ENCODE assay signal across 9 cellular contexts in genomic region chr10:15084502-15084922, GRCh38. TPM values are rescaled to one million over a fixed set of nuclear protein-coding genes. Genes with fewer than 3 reads are reported as not detected.
DNase-seq lines count a peak whose midpoint lies in the region; ATAC-seq and TF ChIP-seq lines count a peak whose summit lies in the region.
"Had no signal": no experiment of that assay in that cellular context is flagged by ENCODE, and none has a peak within 500 bp of the region (broad histone marks: within the 10 kb centered on the region; RNA-seq: fewer than 3 reads in every experiment).

No MANE protein-coding gene starts in this region.

- H3K36me3 ChIP-seq in CD4-positive, CD25-positive, alpha-beta regulatory T cell (ENCODE audit: control insufficient read depth, insufficient read depth, low read length), result no peaks in the 10 kb centered on the region
- H3K36me3 ChIP-seq in MM.1S (replicated peaks; ENCODE audit: insufficient read depth, low read length), result no peaks in the 10 kb centered on the region
- H3K36me3 ChIP-seq in body of pancreas (replicated peaks in 1 of 2; ENCODE audit: insufficient read depth in 1 of 2, low read depth in 2 of 2), result no peaks in the 10 kb centered on the region
- H3K36me3 ChIP-seq in iPS-18a (ENCODE audit: control insufficient read depth, low read depth, low read length), result no peaks in the 10 kb centered on the region

- no peaks in the 10 kb centered on the region for H3K27me3 ChIP-seq in CD4-positive, CD25-positive, alpha-beta regulatory T cell (ENCODE audit: control insufficient read depth, insufficient read depth, low read length)
- H3K27me3 ChIP-seq in MM.1S (replicated peaks; ENCODE audit: insufficient read depth, low read length) (no peaks in the 10 kb centered on the region), body of pancreas (no peaks in the 10 kb centered on the region), iPS-18a (ENCODE audit: control insufficient read depth, insufficient read depth, low read length) (no peaks in the 10 kb centered on the region)

- no peak overlapping the region for H3K27ac Mint-ChIP-seq in CD4-positive, CD25-positive, alpha-beta regulatory T cell

- peak in 2 of 3 donors; percentile 21 to 58 for DNase-seq in CD4-positive, CD25-positive, alpha-beta regulatory T cell
- DNase-seq in MM.1S (peak; percentile 81), body of pancreas (peak; percentile 51 to 77 (median 60)), GM19238 (ENCODE audit: insufficient read length, low spot score) (no peak)

- peak overlapping the region; percentile 73 for H3K4me3 ChIP-seq in CD4-positive, CD25-positive, alpha-beta regulatory T cell (ENCODE audit: low read depth, low read length)
- H3K4me3 ChIP-seq in MM.1S (ENCODE audit: low read length) (peak overlapping the region; percentile 42), body of pancreas (no peak overlapping the region), iPS-18a (ENCODE audit: low read length) (peak overlapping the region; percentile 26), skin epidermis (peak overlapping the region; percentile 0 to 28 (median 17))

- no peak for TF ChIP-seq POLR2A in body of pancreas (IDR thresholded peaks at IDR 0.05)

- no peak for TF ChIP-seq CTCF in MM.1S (IDR thresholded peaks at IDR 0.05; ENCODE audit: low read length)
- TF ChIP-seq CTCF in body of pancreas (IDR thresholded peaks at IDR 0.05), result peak in 1 of 7 experiments; percentile 1

- H3K9ac ChIP-seq in MM.1S (ENCODE audit: low read length) (no peak overlapping the region), iPS-18a (ENCODE audit: low read length) (no peak overlapping the region)

- ATAC-seq in CD4-positive, CD25-positive, alpha-beta regulatory T cell (ENCODE audit: low read depth in 2 of 2), result no peak
- ATAC-seq in body of pancreas (peak; percentile 88), GM21529 (IDR thresholded peaks at IDR 0.05; ENCODE audit: unreplicated experiment) (no peak)
- ATAC-seq in activated CD4-positive, CD25-positive, alpha-beta regulatory T cell treated with anti-CD3 and anti-CD28 coated beads, Interleukin-2, amount 50 U/mL, for 24 hours, result no peak

- H3K79me2 ChIP-seq in MM.1S (ENCODE audit: low read length), result no peaks in the 10 kb centered on the region

- peaks cover 0 to 6% (median 0%) of the 10 kb centered on the region in 4 donors for H3K4me1 Mint-ChIP-seq in CD4-positive, CD25-positive, alpha-beta regulatory T cell

- H3K9me2 ChIP-seq in MM.1S (replicated peaks; ENCODE audit: insufficient read depth, low read length), result no peaks in the 10 kb centered on the region

- no peak overlapping the region for H3K27ac ChIP-seq in CD4-positive, CD25-positive, alpha-beta regulatory T cell (ENCODE audit: insufficient read depth, low read length, poor library complexity, severe bottlenecking)
- H3K27ac ChIP-seq in MM.1S (ENCODE audit: low read length) (no peak overlapping the region), body of pancreas (peak overlapping the region; percentile 25 to 66 (median 61)), iPS-18a (ENCODE audit: low read length) (peak overlapping the region; percentile 26), skin epidermis (peak overlapping the region in 2 of 21 experiments; percentile 23 to 37)

- no peaks in the 10 kb centered on the region for H3F3A ChIP-seq in MM.1S (ENCODE audit: insufficient read depth, low read length)

- no peaks in the 10 kb centered on the region for H4K20me1 ChIP-seq in MM.1S (ENCODE audit: insufficient read depth, low read length)

- peak overlapping the region in 3 of 4 donors; percentile 14 to 50 (median 16) for H3K4me3 Mint-ChIP-seq in CD4-positive, CD25-positive, alpha-beta regulatory T cell

- peak overlapping the region; percentile 49 for H2AFZ ChIP-seq in MM.1S (ENCODE audit: low read length)

- no peaks in the 10 kb centered on the region for H3K9me3 ChIP-seq in CD4-positive, CD25-positive, alpha-beta regulatory T cell (ENCODE audit: control insufficient read depth in 2 of 2, low read length in 2 of 2)
- H3K9me3 ChIP-seq in MM.1S (replicated peaks; ENCODE audit: insufficient read depth, low read length) (no peaks in the 10 kb centered on the region), body of pancreas (no peaks in the 10 kb centered on the region), iPS-18a (ENCODE audit: control insufficient read depth, low read depth, low read length) (no peaks in the 10 kb centered on the region)

- peak overlapping the region; percentile 57 for H3K4me2 ChIP-seq in MM.1S (ENCODE audit: low read depth, low read length)

- WGBS in body of pancreas, 2 donors, result 19 to 26% methylated on average over 7 of the region's 7 CpGs

- intact Hi-C loops in body of pancreas (cut with DNase I), result no loop called here

- H3K27me3 Mint-ChIP-seq in CD4-positive, CD25-positive, alpha-beta regulatory T cell, result peaks cover 11% of the 10 kb centered on the region

- H3K36me3 Mint-ChIP-seq in CD4-positive, CD25-positive, alpha-beta regulatory T cell, result no peaks in the 10 kb centered on the region

- H3K4me1 ChIP-seq in CD4-positive, CD25-positive, alpha-beta regulatory T cell (ENCODE audit: control insufficient read depth, insufficient read depth, low read length, poor library complexity, severe bottlenecking), result peaks cover 11% of the 10 kb centered on the region
- H3K4me1 ChIP-seq in MM.1S (ENCODE audit: low read length) (no peaks in the 10 kb centered on the region), body of pancreas (peaks cover 6% of the 10 kb centered on the region), iPS-18a (ENCODE audit: control insufficient read depth, low read depth, low read length) (peaks cover 6% of the 10 kb centered on the region)

- H3K9me3 Mint-ChIP-seq in CD4-positive, CD25-positive, alpha-beta regulatory T cell, result peaks cover 0 to 1% (median 0%) of the 10 kb centered on the region in 7 donors

RNA-seq across cellular contexts. Expression of gene ACBD7, which starts 4.1 kb away (rescaled TPM):
- 0.39 TPM for total RNA-seq in CD4-positive, CD25-positive, alpha-beta regulatory T cell
- polyA plus RNA-seq in CD4-positive, CD25-positive, alpha-beta regulatory T cell, result under 1 TPM in 2 of 4 donors, not detected in 2; 0.25 to 0.49 TPM
- total RNA-seq in body of pancreas, result not detected

RNA-seq across cellular contexts. Expression of gene RPP38, which starts 12.6 kb away (rescaled TPM):
- 9.3 TPM for total RNA-seq in CD4-positive, CD25-positive, alpha-beta regulatory T cell
- 10 to 100 TPM; 19.6 to 38.7 (median 28.9) TPM for polyA plus RNA-seq in CD4-positive, CD25-positive, alpha-beta regulatory T cell
- 10 to 100 TPM in 1 of 2 donors, 1 to 10 TPM in 1; 7.3 to 24.4 TPM for total RNA-seq in body of pancreas

RNA-seq across cellular contexts. Expression of gene OLAH, which starts 40.8 kb away (rescaled TPM):
- not detected for total RNA-seq in CD4-positive, CD25-positive, alpha-beta regulatory T cell
- not detected for polyA plus RNA-seq in CD4-positive, CD25-positive, alpha-beta regulatory T cell
- total RNA-seq in body of pancreas, result not detected
- polyA plus RNA-seq: neural cell had no signal

Comparison
In these comparisons a context has a peak if more than half of its experiments do, and no peak if none do; other contexts are left out.
1. H3K27ac ChIP-seq: peak in body of pancreas (4 of 4) and iPS-18a (single experiment); none in CD4-positive, CD25-positive, alpha-beta regulatory T cell (single experiment) and MM.1S (single experiment).
2. H3K4me3 ChIP-seq: peak in CD4-positive, CD25-positive, alpha-beta regulatory T cell (single experiment), MM.1S (single experiment), iPS-18a (single experiment) and skin epidermis (7 of 7); none in body of pancreas (0 of 2).